Comparison of ENCODE assay signal across 20 cellular contexts in the genomic region with DNA sequence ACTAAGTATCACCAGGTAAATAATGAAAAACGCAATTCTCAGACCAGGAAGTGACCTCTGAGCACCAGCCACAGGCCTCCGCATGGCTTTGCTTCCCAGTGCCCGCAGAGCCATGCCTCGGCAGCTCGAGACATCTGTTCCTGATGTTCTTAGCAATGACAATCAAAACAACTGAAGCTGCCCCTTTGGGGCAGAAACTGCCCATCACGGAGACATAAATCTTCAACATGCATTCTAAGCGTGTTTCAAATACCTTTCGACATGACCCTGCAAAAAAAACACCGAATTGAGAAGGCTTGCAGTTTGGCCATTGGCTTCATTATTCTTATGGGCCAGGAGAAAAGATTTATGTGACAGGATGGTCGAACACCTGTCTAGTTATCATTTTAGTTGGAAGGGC.
"Had no signal": no experiment of that assay in that cellular context is flagged by ENCODE, and none has a peak within 500 bp of the region (broad histone marks: within the 10 kb centered on the region; RNA-seq: fewer than 3 reads in every experiment).

No MANE protein-coding gene starts in this region.

- H3K36me3 Mint-ChIP-seq: activated naive CD8-positive, alpha-beta T cell had no signal

- H3K27me3 Mint-ChIP-seq: activated naive CD8-positive, alpha-beta T cell had no signal

- H3K27ac ChIP-seq: adrenal gland, ascending aorta, foreskin keratinocyte, heart left ventricle, parathyroid adenoma, right atrium auricular region, spleen, transverse colon had no signal

- H3K4me1 ChIP-seq: foreskin keratinocyte, parathyroid adenoma had no signal

- H3K9me3 Mint-ChIP-seq: activated T-cell treated with anti-CD3 and anti-CD28 coated beads, Interleukin-2, amount 50 U/mL, for 72 hours; brain; nephron had no signal

- H3K4me3 ChIP-seq: adrenal gland, ascending aorta, heart left ventricle, right atrium auricular region, spleen, transverse colon had no signal

- H3K4me3 Mint-ChIP-seq: activated naive CD8-positive, alpha-beta T cell; activated T-cell treated with anti-CD3 and anti-CD28 coated beads, Interleukin-2, amount 50 U/mL, for 72 hours; brain; nephron had no signal

- H2AFZ ChIP-seq: parathyroid adenoma had no signal

- H3K79me2 ChIP-seq: parathyroid adenoma had no signal

- ATAC-seq: activated T-cell treated with anti-CD3 and anti-CD28 coated beads, Interleukin-2, amount 50 U/mL, for 72 hours; foreskin keratinocyte; heart left ventricle; left ventricle myocardium superior had no signal

- DNase-seq: activated CD4-positive, alpha-beta T cell treated with anti-CD3 and anti-CD28 coated beads for 4 hours; activated CD4-positive, alpha-beta T cell treated with anti-CD3 and anti-CD28 coated beads, Interleukin-2, amount 50 U/mL, for 4 hours; activated CD4-positive, CD25-positive, alpha-beta regulatory T cell; activated naive CD4-positive, alpha-beta T cell treated with Interleukin-2 at 50 U/mL for 16 hours; activated T-cell treated with anti-CD3 and anti-CD28 coated beads for 4 hours; activated T-cell treated with anti-CD3 and anti-CD28 coated beads, Interleukin-2, amount 50 U/mL, for 72 hours; adrenal gland; foreskin keratinocyte; heart left ventricle; left ventricle myocardium superior; spleen; stimulated activated naive CD4-positive, alpha-beta T cell; T-helper 2 cell; transverse colon had no signal

- H3K27ac Mint-ChIP-seq: activated naive CD8-positive, alpha-beta T cell had no signal

- H3K27me3 ChIP-seq: adrenal gland, ascending aorta, right atrium auricular region had no signal
